In genomic region chr3:188036375-188036985, GRCh38 we compare ENCODE assay signal across 1 cellular context.
TF ChIP-seq lines count a peak whose summit lies in the region.

No MANE protein-coding gene starts in this region.

TF ChIP-seq in GM23338, 12 proteins besides CTCF, POLR2A, EP300 and RAD21 (continued from another document):
- TF ChIP-seq ZNF462 (CRISPR knock-in tag; IDR thresholded peaks at IDR 0.05) (no peak), ETS1 (IDR thresholded peaks at IDR 0.05) (no peak), STAT1 (IDR thresholded peaks at IDR 0.05; ENCODE audit: unreplicated experiment) (no peak), EZH2phosphoT487 (IDR thresholded peaks at IDR 0.05; ENCODE audit: unreplicated experiment) (no peak), CREB1 (CRISPR knock-in tag; IDR thresholded peaks at IDR 0.05; ENCODE audit: low read depth) (no peak), EZH2 (IDR thresholded peaks at IDR 0.05; ENCODE audit: low read depth, unreplicated experiment) (no peak), ZNF331 (CRISPR knock-in tag; IDR thresholded peaks at IDR 0.05; ENCODE audit: low read depth) (no peak), POLR2AphosphoS5 (IDR thresholded peaks at IDR 0.05; ENCODE audit: low read depth) (no peak)
